6 cellular contexts compared by ENCODE assay signal in the genomic region with DNA sequence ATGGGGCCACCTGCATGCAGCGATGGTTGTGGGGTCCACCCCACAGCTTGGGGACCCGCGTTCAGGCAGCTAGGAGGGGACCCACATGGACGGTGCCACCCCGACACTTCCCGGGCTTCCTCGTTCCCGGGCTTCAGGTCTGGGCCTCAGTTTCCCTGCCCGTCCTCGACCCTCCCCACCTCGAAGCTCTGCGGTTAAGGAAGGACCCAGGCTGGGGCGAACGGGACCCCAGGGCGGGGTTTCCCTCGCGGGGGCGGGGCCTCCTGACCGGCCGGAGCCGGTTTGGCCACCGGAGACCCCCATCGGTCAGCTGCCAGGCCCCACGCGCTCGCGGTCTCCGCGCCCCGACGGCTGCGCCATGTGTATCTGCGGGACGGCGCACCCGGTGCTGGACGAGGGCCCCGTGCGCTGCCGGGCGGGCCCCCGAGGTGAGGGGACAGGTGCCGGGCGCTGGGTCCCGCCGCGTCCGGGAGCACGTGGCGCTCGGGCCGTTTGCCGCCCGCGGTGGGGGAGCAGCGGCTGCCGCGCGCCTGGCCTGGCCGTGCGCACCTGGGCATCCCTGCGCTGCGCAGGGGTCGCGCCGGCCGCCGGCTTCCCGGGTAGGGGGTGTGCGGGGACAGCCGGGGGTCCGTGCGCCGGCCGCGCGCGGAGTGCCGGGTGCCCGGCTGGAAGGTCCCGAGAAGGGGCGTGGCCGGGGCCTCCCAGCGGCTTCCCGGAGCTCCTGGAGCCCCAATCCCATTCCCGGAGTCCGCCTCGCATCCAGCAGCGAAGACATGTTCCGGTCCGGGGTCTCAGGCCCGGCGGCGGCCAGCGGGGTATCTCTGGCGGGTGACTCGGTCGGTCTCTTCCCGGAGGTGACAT. TPM values are rescaled to one million over a fixed set of nuclear protein-coding genes. Genes with fewer than 3 reads are reported as not detected.
DNase-seq lines count a peak whose midpoint lies in the region; ATAC-seq and TF ChIP-seq lines count a peak whose summit lies in the region.

No MANE protein-coding gene starts in this region.

- no peak for DNase-seq in activated naive CD4-positive, alpha-beta T cell treated with anti-CD3 and anti-CD28 coated beads, Interleukin-2, amount 10 ng/mL, durations not matched to agents 7 days and 5 days
- DNase-seq in activated naive CD4-positive, alpha-beta T cell treated with anti-CD3 and anti-CD28 coated beads, Interleukin-2, amount 50 U/mL, for 16 hours, result no peak
- DNase-seq in endodermal cell, result peak; percentile 81
- DNase-seq in stimulated activated naive CD8-positive, alpha-beta T cell treated with anti-CD3 and anti-CD28 coated beads, Interleukin-15, amount 100 ng/mL, for 72 hours, result no peak
- no peak for DNase-seq in NCI-H2227 treated with DMSO at 0.1 percent for 48 hours (lab: John Stamatoyannopoulos, UW)
- DNase-seq in NCI-H510A (lab: John Stamatoyannopoulos, UW), result no peak

- no peak overlapping the region for H3K27ac ChIP-seq in endodermal cell (ENCODE audit: low read depth, low read length)

- H3K4me1 ChIP-seq in endodermal cell (ENCODE audit: control insufficient read depth, insufficient read depth, low read length), result peaks cover 4% of the 10 kb centered on the region

- ATAC-seq in stimulated activated naive CD8-positive, alpha-beta T cell treated with anti-CD3 and anti-CD28 coated beads, Interleukin-15, amount 100 ng/mL, for 72 hours, result no peak

- 4 to 7% methylated on average over 51 to 99 of the region's 99 CpGs for WGBS in endodermal cell (ENCODE audit: insufficient coverage in 1 of 2, insufficient read length in 1 of 2), 2 experiments

- H3K9me3 ChIP-seq in endodermal cell (ENCODE audit: control insufficient read depth, low read length), result no peaks in the 10 kb centered on the region

- H3K9ac ChIP-seq in endodermal cell (ENCODE audit: extremely low read depth, low read length, poor library complexity, severe bottlenecking), result no peak overlapping the region

- peak overlapping the region; percentile 86 for H3K27ac Mint-ChIP-seq in activated naive CD4-positive, alpha-beta T cell treated with anti-CD3 and anti-CD28 coated beads, Interleukin-2, amount 10 ng/mL, durations not matched to agents 7 days and 5 days
- no peak overlapping the region for H3K27ac Mint-ChIP-seq in endodermal cell
- no peak overlapping the region for H3K27ac Mint-ChIP-seq in stimulated activated naive CD8-positive, alpha-beta T cell treated with anti-CD3 and anti-CD28 coated beads, Interleukin-15, amount 100 ng/mL, for 72 hours

- CTCF ChIA-PET in activated naive CD4-positive, alpha-beta T cell treated with anti-CD3 and anti-CD28 coated beads, Interleukin-2, amount 10 ng/mL, durations not matched to agents 7 days and 5 days (lab: Charles Lee), result no interaction called here

- peak overlapping the region; percentile 73 for H3K4me3 Mint-ChIP-seq in activated naive CD4-positive, alpha-beta T cell treated with anti-CD3 and anti-CD28 coated beads, Interleukin-2, amount 10 ng/mL, durations not matched to agents 7 days and 5 days
- H3K4me3 Mint-ChIP-seq in endodermal cell, result peak overlapping the region; percentile 36
- H3K4me3 Mint-ChIP-seq in stimulated activated naive CD8-positive, alpha-beta T cell treated with anti-CD3 and anti-CD28 coated beads, Interleukin-15, amount 100 ng/mL, for 72 hours, result peak overlapping the region; percentile 70 to 79

- peak overlapping the region; percentile 23 for H3K4me3 ChIP-seq in endodermal cell (ENCODE audit: low read length)

- no peaks in the 10 kb centered on the region for H3K27me3 Mint-ChIP-seq in activated naive CD4-positive, alpha-beta T cell treated with anti-CD3 and anti-CD28 coated beads, Interleukin-2, amount 10 ng/mL, durations not matched to agents 7 days and 5 days
- peaks cover 50% of the 10 kb centered on the region for H3K27me3 Mint-ChIP-seq in endodermal cell (ENCODE audit: insufficient read depth)
- no peaks in the 10 kb centered on the region for H3K27me3 Mint-ChIP-seq in stimulated activated naive CD8-positive, alpha-beta T cell treated with anti-CD3 and anti-CD28 coated beads, Interleukin-15, amount 100 ng/mL, for 72 hours

- no peak for TF ChIP-seq CTCF in endodermal cell (conservative IDR thresholded peaks at IDR 0.05)

- no peaks in the 10 kb centered on the region for H3K36me3 ChIP-seq in endodermal cell (ENCODE audit: control insufficient read depth, insufficient read depth, low read length)

- H3K36me3 Mint-ChIP-seq in activated naive CD4-positive, alpha-beta T cell treated with anti-CD3 and anti-CD28 coated beads, Interleukin-2, amount 10 ng/mL, durations not matched to agents 7 days and 5 days, result peaks cover 47% of the 10 kb centered on the region
- peaks cover 7% of the 10 kb centered on the region for H3K36me3 Mint-ChIP-seq in endodermal cell (ENCODE audit: low read depth)

- no peaks in the 10 kb centered on the region for H3K9me3 Mint-ChIP-seq in activated naive CD4-positive, alpha-beta T cell treated with anti-CD3 and anti-CD28 coated beads, Interleukin-2, amount 10 ng/mL, durations not matched to agents 7 days and 5 days
- no peaks in the 10 kb centered on the region for H3K9me3 Mint-ChIP-seq in endodermal cell
- H3K9me3 Mint-ChIP-seq in stimulated activated naive CD8-positive, alpha-beta T cell treated with anti-CD3 and anti-CD28 coated beads, Interleukin-15, amount 100 ng/mL, for 72 hours, result no peaks in the 10 kb centered on the region

- peaks cover 63% of the 10 kb centered on the region for H3K27me3 ChIP-seq in endodermal cell (ENCODE audit: control insufficient read depth, insufficient read depth, low read length, poor library complexity, severe bottlenecking)

- peaks cover 61% of the 10 kb centered on the region for H3K4me1 Mint-ChIP-seq in activated naive CD4-positive, alpha-beta T cell treated with anti-CD3 and anti-CD28 coated beads, Interleukin-2, amount 10 ng/mL, durations not matched to agents 7 days and 5 days
- H3K4me1 Mint-ChIP-seq in endodermal cell, result no peaks in the 10 kb centered on the region
- peaks cover 68% of the 10 kb centered on the region for H3K4me1 Mint-ChIP-seq in stimulated activated naive CD8-positive, alpha-beta T cell treated with anti-CD3 and anti-CD28 coated beads, Interleukin-15, amount 100 ng/mL, for 72 hours

RNA-seq across cellular contexts. Expression of gene ARHGAP45, which starts 4.2 kb away (rescaled TPM):
- total RNA-seq in endodermal cell, result 10 to 100 TPM; 14.8 to 17.1 TPM
- polyA plus RNA-seq in endodermal cell (2013, experiment 1 of 2), result 5.9 TPM
- 4.8 TPM for polyA plus RNA-seq in endodermal cell (2013, experiment 2 of 2)

RNA-seq across cellular contexts. Expression of gene POLR2E, which starts 24.0 kb away (rescaled TPM):
- 100 to 1,000 TPM; 225 to 254 TPM for total RNA-seq in endodermal cell
- 192 TPM for polyA plus RNA-seq in endodermal cell (2013, experiment 1 of 2)
- polyA plus RNA-seq in endodermal cell (2013, experiment 2 of 2), result 174 TPM

RNA-seq across cellular contexts. Expression of gene ABCA7, which starts 31.3 kb away (rescaled TPM):
- total RNA-seq in endodermal cell, result 10 to 100 TPM; 67.2 to 68.7 TPM
- polyA plus RNA-seq in endodermal cell (2013, experiment 1 of 2), result 16.2 TPM
- 16.2 TPM for polyA plus RNA-seq in endodermal cell (2013, experiment 2 of 2)

RNA-seq across cellular contexts. Expression of gene GPX4, which starts 32.6 kb away (rescaled TPM):
- total RNA-seq in endodermal cell, result 100 to 1,000 TPM; 331 to 449 TPM
- polyA plus RNA-seq in endodermal cell (2013, experiment 1 of 2), result 418 TPM
- 416 TPM for polyA plus RNA-seq in endodermal cell (2013, experiment 2 of 2)

RNA-seq across cellular contexts. Expression of gene CNN2, which starts 44.8 kb away (rescaled TPM):
- 100 to 1,000 TPM; 426 to 469 TPM for total RNA-seq in endodermal cell
- 225 TPM for polyA plus RNA-seq in endodermal cell (2013, experiment 1 of 2)
- 200 TPM for polyA plus RNA-seq in endodermal cell (2013, experiment 2 of 2)
